Comparison of ENCODE assay signal across 10 cellular contexts in the genomic region with DNA sequence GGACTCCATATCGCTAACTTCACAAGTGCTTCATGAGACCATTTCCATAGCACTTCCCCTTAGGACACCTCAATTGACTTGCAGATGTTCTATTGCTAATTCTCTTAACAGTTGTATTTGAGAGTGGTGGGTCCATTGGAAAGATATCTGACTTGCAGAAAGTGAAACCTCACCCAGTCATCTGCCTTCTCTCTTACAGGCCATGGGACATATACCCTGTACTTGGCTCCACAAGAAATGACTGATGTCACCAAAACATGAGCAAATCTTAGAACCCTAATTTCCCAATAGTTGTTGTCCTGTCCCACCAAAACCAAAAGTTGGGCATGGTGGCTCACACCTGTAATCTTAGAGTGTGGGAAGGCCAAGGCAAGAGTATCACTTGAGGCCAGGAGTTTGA.
"Had no signal": no experiment of that assay in that cellular context is flagged by ENCODE, and none has a peak within 500 bp of the region (broad histone marks: within the 10 kb centered on the region; RNA-seq: fewer than 3 reads in every experiment).

No MANE protein-coding gene starts in this region.

- DNase-seq: activated CD4-positive, CD25-positive, alpha-beta regulatory T cell treated with anti-CD3 and anti-CD28 coated beads, Interleukin-2, amount 50 U/mL, for 72 hours; central memory CD4-positive, alpha-beta T cell; effector CD4-positive, alpha-beta T cell; left ventricle myocardium superior; pancreas; tibial artery had no signal

- H3K4me3 Mint-ChIP-seq: activated CD4-positive, alpha-beta memory T cell treated with anti-CD3 and anti-CD28 coated beads for 36 hours; neural progenitor cell had no signal

- H3K36me3 Mint-ChIP-seq: activated CD4-positive, alpha-beta memory T cell treated with anti-CD3 and anti-CD28 coated beads for 36 hours; neural progenitor cell had no signal

- H2AFZ ChIP-seq: neural progenitor cell had no signal

- H3K27ac Mint-ChIP-seq: activated CD4-positive, alpha-beta memory T cell treated with anti-CD3 and anti-CD28 coated beads for 36 hours; neural progenitor cell had no signal

- ATAC-seq: left ventricle myocardium superior, pancreas had no signal

- H3K36me3 ChIP-seq: neural progenitor cell, pancreas, tibial artery had no signal

- H3K9me3 Mint-ChIP-seq: activated CD4-positive, alpha-beta memory T cell treated with anti-CD3 and anti-CD28 coated beads for 36 hours; neural progenitor cell had no signal

- H3K27me3 ChIP-seq: pancreas, tibial artery had no signal

- H3K27ac ChIP-seq: coronary artery, neural progenitor cell, pancreas, tibial artery had no signal

- H3K4me3 ChIP-seq: coronary artery, neural progenitor cell, pancreas, skin epidermis, tibial artery had no signal

- H3K9ac ChIP-seq: neural progenitor cell had no signal

- H3K4me2 ChIP-seq: neural progenitor cell had no signal

- H3K9me3 ChIP-seq: pancreas, tibial artery had no signal
